Comparison of ENCODE assay signal across 10 cellular contexts in genomic region chr18:76627444-76627843, GRCh38.
"Had no signal": no experiment of that assay in that cellular context is flagged by ENCODE, and none has a peak within 500 bp of the region (broad histone marks: within the 10 kb centered on the region; RNA-seq: fewer than 3 reads in every experiment).

No MANE protein-coding gene starts in this region.

- H3K4me3 ChIP-seq: GM23248, GM23338, HAP-1 had no signal

- DNase-seq: GM23248, GOT3, H7, H9, HCEC 1CT, HFFc6 had no signal

- H3K4me2 ChIP-seq: GM23338 had no signal

- H3K9ac ChIP-seq: GM23248 had no signal

- FAIRE-seq: H1, H54 had no signal

- H3K27ac ChIP-seq: GM23248 had no signal

- H3K36me3 ChIP-seq: HAP-1 had no signal

- H3K9me3 ChIP-seq: HAP-1 had no signal

- H2AFZ ChIP-seq: GM23248, GM23338 had no signal
